8 cellular contexts compared by ENCODE assay signal in genomic region chr9:37390759-37391158, GRCh38. TPM values are rescaled to one million over a fixed set of nuclear protein-coding genes. Genes with fewer than 3 reads are reported as not detected.
DNase-seq lines count a peak whose midpoint lies in the region; ATAC-seq and TF ChIP-seq lines count a peak whose summit lies in the region.

No MANE protein-coding gene starts in this region.

- H2BK5ac ChIP-seq in mesendoderm (ENCODE audit: low read length) = no peak overlapping the region

- no peak overlapping the region for H4K5ac ChIP-seq in mesendoderm (ENCODE audit: low read length)

- TF ChIP-seq CTCF in GM12872 (IDR thresholded peaks at IDR 0.05; ENCODE audit: insufficient read depth, low read depth, low read length) (peak; percentile 80), prostate gland (IDR thresholded peaks at IDR 0.05) (peak in 2 of 4 experiments; percentile 9 to 17)

- H3K4me2 ChIP-seq in mesendoderm (ENCODE audit: low read length) = no peak overlapping the region

- no peak overlapping the region for H2BK120ac ChIP-seq in mesendoderm (ENCODE audit: low read depth, low read length)

- H3K4ac ChIP-seq in mesendoderm (ENCODE audit: low read depth, low read length) = no peak overlapping the region

- H3K79me1 ChIP-seq in mesendoderm (ENCODE audit: low read length) = no peaks in the 10 kb centered on the region

- intact Hi-C loops in prostate gland (cut with DNase I) = no loop called here

- H3K79me2 ChIP-seq in mesendoderm (ENCODE audit: control insufficient read depth, insufficient read depth, low read length) = no peaks in the 10 kb centered on the region

- no peaks in the 10 kb centered on the region for H3K9me3 ChIP-seq in prostate gland

- no peak overlapping the region for H3K27ac ChIP-seq in mesendoderm (ENCODE audit: low read depth, low read length)
- H3K27ac ChIP-seq in prostate gland = no peak overlapping the region

- H2AK5ac ChIP-seq in mesendoderm (ENCODE audit: low read length) = no peak overlapping the region

- no CpG with 5 or more reads among the region's 7 CpGs for WGBS in mesendoderm (ENCODE audit: extremely low coverage, insufficient coverage, low lambda C conversion rate)
- WGBS in prostate gland = 40% methylated on average over 7 of the region's 7 CpGs

- TF ChIP-seq POLR2A in prostate gland (IDR thresholded peaks at IDR 0.05) = no peak

- H3K4me3 ChIP-seq in mesendoderm (ENCODE audit: low read length) (no peak overlapping the region), prostate gland (no peak overlapping the region)

- no peak overlapping the region for H3K56ac ChIP-seq in mesendoderm (ENCODE audit: low read length)

- H3K36me3 ChIP-seq in mesendoderm (ENCODE audit: control insufficient read depth, insufficient read depth, low read length) (no peaks in the 10 kb centered on the region), prostate gland (no peaks in the 10 kb centered on the region)

- no peak overlapping the region for H3K9ac ChIP-seq in mesendoderm (ENCODE audit: low read length)

- no peaks in the 10 kb centered on the region for H3K27me3 ChIP-seq in mesendoderm (ENCODE audit: insufficient read depth, low read length, poor library complexity)
- H3K27me3 ChIP-seq in prostate gland (replicated peaks; ENCODE audit: insufficient read depth) = no peaks in the 10 kb centered on the region

- no peak overlapping the region for H3K18ac ChIP-seq in mesendoderm (ENCODE audit: low read length)

- H3K23ac ChIP-seq in mesendoderm (ENCODE audit: low read length) = no peak overlapping the region

- peak; percentile 97 for ATAC-seq in GM19463 (IDR thresholded peaks at IDR 0.05; ENCODE audit: unreplicated experiment)
- peak; percentile 87 for ATAC-seq in HG03280 (IDR thresholded peaks at IDR 0.05; ENCODE audit: unreplicated experiment)

- H2BK15ac ChIP-seq in mesendoderm (replicated peaks; ENCODE audit: low read depth) = no peak overlapping the region

- H3K4me1 ChIP-seq in mesendoderm (ENCODE audit: control insufficient read depth, low read depth, low read length) (no peaks in the 10 kb centered on the region), prostate gland (replicated peaks) (no peaks in the 10 kb centered on the region)

- DNase-seq in activated CD4-positive, alpha-beta T cell treated with anti-CD3 and anti-CD28 coated beads, Interleukin-2, amount 50 U/mL, for 48 hours = peak; percentile 44 to 49
- DNase-seq in mesendoderm (peak; percentile 74), HCEC 1CT (no peak), ureter (ENCODE audit: low spot score) (no peak), prostate gland (ENCODE audit: low spot score) (no peak)

- H4K8ac ChIP-seq in mesendoderm (ENCODE audit: low read depth, low read length) = no peak overlapping the region

RNA-seq across cellular contexts. Expression of gene GRHPR, which starts 31.7 kb away (rescaled TPM):
- 65.0 TPM for polyA plus RNA-seq in mesendoderm (2013, experiment 1 of 2)
- 67.1 TPM for polyA plus RNA-seq in mesendoderm (2013, experiment 2 of 2)
- 74.2 TPM for total RNA-seq in ureter
- total RNA-seq in prostate gland = 100 to 1,000 TPM; 191 to 275 TPM

Comparison
In these comparisons a context has a peak if more than half of its experiments do, and no peak if none do; other contexts are left out.
1. DNase-seq: peak in activated CD4-positive, alpha-beta T cell treated with anti-CD3 and anti-CD28 coated beads, Interleukin-2, amount 50 U/mL, for 48 hours (2 of 2) and mesendoderm (single experiment); none in HCEC 1CT (single experiment), ureter (single experiment) and prostate gland (single experiment).